In the genomic region with DNA sequence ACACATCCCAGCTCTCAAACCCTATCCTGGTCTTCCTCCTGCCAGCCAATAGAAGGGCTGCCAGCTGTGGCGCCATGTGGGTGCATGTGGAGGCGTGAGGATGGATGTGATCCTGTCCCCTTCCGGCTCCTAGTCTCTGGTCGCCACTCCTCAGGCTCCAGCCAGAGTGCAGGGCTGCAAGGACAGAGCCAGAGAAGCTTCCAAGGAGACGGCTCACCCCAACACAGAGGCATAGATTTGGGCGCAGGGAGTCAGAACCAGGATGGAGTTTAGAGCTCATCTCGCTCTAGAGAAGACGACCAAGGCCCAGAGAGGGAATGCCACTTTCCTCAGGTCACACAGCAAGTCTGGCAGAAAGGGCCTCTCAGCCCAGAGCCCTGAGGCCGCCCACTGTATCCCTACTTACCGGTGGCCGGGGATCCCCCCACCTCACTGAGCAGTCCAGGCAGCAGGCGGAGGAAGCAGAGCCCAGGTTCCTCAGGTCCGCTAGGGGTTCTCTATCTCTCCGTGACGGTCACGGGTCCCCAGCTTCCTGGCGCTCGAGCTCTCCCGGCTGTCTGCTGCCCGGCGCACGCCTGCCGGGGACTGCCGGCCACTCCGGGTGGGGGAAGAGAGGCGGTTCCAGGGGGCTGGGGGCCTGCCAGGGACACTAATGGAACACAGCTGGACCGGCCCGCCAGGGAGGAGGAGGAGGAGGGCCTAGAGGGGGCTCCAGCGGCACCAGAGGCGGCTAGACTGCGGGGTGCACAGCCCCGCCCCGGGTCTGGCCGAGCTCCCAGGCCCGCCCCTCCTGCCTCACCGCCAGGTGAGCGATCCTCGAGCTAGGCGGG, we compare ENCODE assay signal across 8 cellular contexts. TPM values are rescaled to one million over a fixed set of nuclear protein-coding genes. Genes with fewer than 3 reads are reported as not detected.
DNase-seq lines count a peak whose midpoint lies in the region; ATAC-seq, FAIRE-seq and TF ChIP-seq lines count a peak whose summit lies in the region.

A gene (minus strand): TSS at position 587 of the 830 bp plus-strand sequence. CDS start 1,824 bp downstream, outside the sequence.

- H3K9me3 ChIP-seq in H9 (ENCODE audit: control insufficient read depth, low read depth, low read length): no peaks in the 10 kb centered on the region
- no peaks in the 10 kb centered on the region for H3K9me3 ChIP-seq in heart left ventricle
- no peaks in the 10 kb centered on the region for H3K9me3 ChIP-seq in pancreas

- no peak within 1 kb of the TSS for H3K23ac ChIP-seq in H9 (ENCODE audit: insufficient read length, low read depth, low read length)

- no peak within 1 kb of the TSS for H3K56ac ChIP-seq in H9 (ENCODE audit: insufficient read length, low read depth, low read length)

- H3K4me1 Mint-ChIP-seq in H9: peaks cover 43 to 47% of the 10 kb centered on the region in 2 experiments
- H3K4me1 Mint-ChIP-seq in activated naive CD8-positive, alpha-beta T cell (ENCODE audit: low read depth): peaks cover 44% of the 10 kb centered on the region

- no peak for TF ChIP-seq POLR2A in heart left ventricle (IDR thresholded peaks at IDR 0.05)

- peak within 1 kb of the TSS; percentile 35 to 85 (median 42); a peak in 3 of 7 replicates for H3K27ac Mint-ChIP-seq in H9
- H3K27ac Mint-ChIP-seq in activated naive CD8-positive, alpha-beta T cell: peak within 1 kb of the TSS; percentile 17

- H2BK5ac ChIP-seq in H9 (ENCODE audit: insufficient read length, low read length): no peak within 1 kb of the TSS

- H4K5ac ChIP-seq in H9 (ENCODE audit: insufficient read length, low read depth, low read length): no peak within 1 kb of the TSS

- ATAC-seq in heart left ventricle (peak; percentile 60 to 71 (median 66)), pancreas (peak; percentile 51 to 59 (median 54))

- no peaks in the 10 kb centered on the region; the same call in 1 of the 2 replicates for H3K27me3 ChIP-seq in H9 (ENCODE audit: insufficient read depth, low read length)
- peaks cover 0 to 23% (median 0%) of the 10 kb centered on the region in 9 donors for H3K27me3 ChIP-seq in heart left ventricle
- H3K27me3 ChIP-seq in pancreas: no peaks in the 10 kb centered on the region

- peak within 1 kb of the TSS; percentile 10 for H2BK12ac ChIP-seq in H9 (ENCODE audit: insufficient read length, low read depth, low read length)

- no peak within 1 kb of the TSS for H3K4ac ChIP-seq in H9 (ENCODE audit: low read depth, low read length)

- no peak within 1 kb of the TSS for H3K9ac ChIP-seq in H9 (ENCODE audit: extremely low read depth, insufficient read length, low read length)

- no peaks in the 10 kb centered on the region for H3K79me1 ChIP-seq in H9 (ENCODE audit: insufficient read depth, low read depth, low read length, poor library complexity, severe bottlenecking)

- peaks cover 14% of the 10 kb centered on the region for H3K27me3 Mint-ChIP-seq in H9 (ENCODE audit: low read depth)
- peaks cover 29% of the 10 kb centered on the region for H3K27me3 Mint-ChIP-seq in activated naive CD8-positive, alpha-beta T cell

- H3K79me2 ChIP-seq in H9 (ENCODE audit: insufficient read depth, low read length): no peaks in the 10 kb centered on the region

- H4K91ac ChIP-seq in H9 (ENCODE audit: insufficient read length, low read depth, low read length): no peak within 1 kb of the TSS

- no peak within 1 kb of the TSS for H2BK15ac ChIP-seq in H9 (ENCODE audit: low read depth, low read length)

- peaks cover 0 to 12% (median 0%) of the 10 kb centered on the region in 9 donors for H3K36me3 ChIP-seq in heart left ventricle
- no peaks in the 10 kb centered on the region for H3K36me3 ChIP-seq in pancreas

- FAIRE-seq in pancreas (lab: Jason Lieb, UNC): no peak

- no peaks in the 10 kb centered on the region for H3K9me3 Mint-ChIP-seq in H9
- H3K9me3 Mint-ChIP-seq in activated naive CD8-positive, alpha-beta T cell (ENCODE audit: low read depth): no peaks in the 10 kb centered on the region

- H3K4me3 ChIP-seq in heart left ventricle (peak within 1 kb of the TSS in 11 of 12 donors; percentile 24 to 63 (median 50)), pancreas (peak within 1 kb of the TSS in 2 of 4 donors; percentile 27 to 34)

- H3K27ac ChIP-seq in H9 (ENCODE audit: insufficient read length, low read depth, low read length) (no peak within 1 kb of the TSS), heart left ventricle (peak within 1 kb of the TSS; percentile 15 to 88 (median 72)), pancreas (peak within 1 kb of the TSS in 2 of 4 donors; percentile 8 to 22)

- H3K23me2 ChIP-seq in H9 (ENCODE audit: insufficient read length, low read depth, low read length, poor library complexity, severe bottlenecking): peaks cover 3% of the 10 kb centered on the region

- no peaks in the 10 kb centered on the region for H3K36me3 Mint-ChIP-seq in H9 (ENCODE audit: insufficient read depth in 1 of 3, low read depth in 3 of 3)
- no peaks in the 10 kb centered on the region for H3K36me3 Mint-ChIP-seq in activated naive CD8-positive, alpha-beta T cell

- H3K4me2 ChIP-seq in H9 (ENCODE audit: insufficient read depth, insufficient read length, low read length): peak within 1 kb of the TSS; percentile 69

- no peak within 1 kb of the TSS for H4K8ac ChIP-seq in H9 (replicated peaks; ENCODE audit: insufficient read length, low read depth, low read length)

- peak within 1 kb of the TSS; percentile 34; the same call in 1 of the 2 replicates for H3K14ac ChIP-seq in H9 (ENCODE audit: insufficient read depth, low read length)

- H4K20me1 ChIP-seq in H9 (ENCODE audit: control insufficient read depth, insufficient read depth, insufficient read length): no peaks in the 10 kb centered on the region

- no peak within 1 kb of the TSS for H2BK20ac ChIP-seq in H9 (ENCODE audit: low read depth, low read length, poor library complexity, severe bottlenecking)

- H3K18ac ChIP-seq in H9 (ENCODE audit: insufficient read length, low read depth, low read length): peak within 1 kb of the TSS; percentile 10

- no CpG with 5 or more reads among the region's 39 CpGs for WGBS in H9 (ENCODE audit: extremely low coverage, insufficient read length, low lambda C conversion rate)
- 18 to 34% (median 24%) methylated on average over 19 to 39 of the region's 39 CpGs for WGBS in heart left ventricle, 4 donors
- 29 to 32% methylated on average over 39 of the region's 39 CpGs for WGBS in pancreas, 2 donors

- H3T11ph ChIP-seq in H9 (ENCODE audit: low read length): no peak within 1 kb of the TSS

- no peak within 1 kb of the TSS for H2AFZ ChIP-seq in H9 (ENCODE audit: low read length)

- no peak for TF ChIP-seq CTCF in H9 (conservative IDR thresholded peaks at IDR 0.05)
- no peak for TF ChIP-seq CTCF in heart left ventricle (IDR thresholded peaks at IDR 0.05)
- TF ChIP-seq CTCF in pancreas (IDR thresholded peaks at IDR 0.05): no peak

- H2BK120ac ChIP-seq in H9 (ENCODE audit: low read depth, low read length, poor library complexity, severe bottlenecking): no peak within 1 kb of the TSS

- peak within 1 kb of the TSS; percentile 57 to 76 for H3K4me3 Mint-ChIP-seq in H9
- H3K4me3 Mint-ChIP-seq in activated naive CD8-positive, alpha-beta T cell: peak within 1 kb of the TSS; percentile 60

- H3K4me1 ChIP-seq in H9 (ENCODE audit: insufficient read depth, low read length) (peaks cover 9% of the 10 kb centered on the region; the same call in 1 of the 2 replicates), heart left ventricle (peaks cover 5 to 62% (median 39%) of the 10 kb centered on the region in 12 donors), pancreas (peaks cover 8 to 23% (median 9%) of the 10 kb centered on the region in 3 donors)

- intact Hi-C loops in heart left ventricle (cut with DNase I) (loop anchor here in 1 of 10 donors (5.0 kb wide), 1 partner anchor 36 kb away; no protein-coding TSS in a partner anchor), pancreas (cut with DNase I) (no loop called here)

- DNase-seq in H9 (peak; percentile 71), heart left ventricle (peak; percentile 78 to 89 (median 84)), pancreas (peak in 4 of 6 donors; percentile 36 to 70 (median 55)), NCI-H187 (lab: John Stamatoyannopoulos, UW) (no peak), HuH-7 (ENCODE audit: low spot score) (no peak)
- no peak for DNase-seq in effector CD8-positive, alpha-beta T cell (lab: John Stamatoyannopoulos, UW)
- DNase-seq in stimulated activated CD4-positive, alpha-beta T cell treated with anti-CD3 and anti-CD28 coated beads, Interleukin-4, amount 100 ng/mL, for 1 hour: no peak

- no peak within 1 kb of the TSS for H2AK5ac ChIP-seq in H9 (ENCODE audit: insufficient read length, low read length)

RNA-seq across cellular contexts. Expression of the gene that starts here (rescaled TPM):
- total RNA-seq in H9 (2021) (6.2 and 6.5 TPM in 2 replicates), heart left ventricle (10 to 100 TPM; 10.1 to 24.1 (median 13.1) TPM), pancreas (10 to 100 TPM in 3 of 6 donors, 1 to 10 TPM in 3; 3.3 to 26.7 (median 8.0) TPM)
- polyA plus RNA-seq in heart left ventricle (10 to 100 TPM in 1 of 2 donors, 1 to 10 TPM in 1; 7.5 to 15.8 TPM), pancreas (10 to 100 TPM; 15.1 to 19.3 TPM)

Comparison
In these comparisons a context has a peak if more than half of its experiments do, and no peak if none do; other contexts are left out.
1. DNase-seq: peak in H9 (single experiment), heart left ventricle (5 of 5) and pancreas (4 of 6); none in NCI-H187 (0 of 2), effector CD8-positive, alpha-beta T cell (single experiment), stimulated activated CD4-positive, alpha-beta T cell treated with anti-CD3 and anti-CD28 coated beads, Interleukin-4, amount 100 ng/mL, for 1 hour (single experiment) and HuH-7 (single experiment).